8 cellular contexts compared by ENCODE assay signal in genomic region chr7:816300-816750, GRCh38. TPM values are rescaled to one million over a fixed set of nuclear protein-coding genes. Genes with fewer than 3 reads are reported as not detected.
DNase-seq lines count a peak whose midpoint lies in the region; ATAC-seq and TF ChIP-seq lines count a peak whose summit lies in the region.

No MANE protein-coding gene starts in this region.

- no peak overlapping the region for H3K27ac ChIP-seq in SJCRH30
- no peak overlapping the region for H3K27ac ChIP-seq in foreskin keratinocyte

- no peaks in the 10 kb centered on the region for H3K9me3 ChIP-seq in SJCRH30 (replicated peaks)

- no peaks in the 10 kb centered on the region for H3K36me3 ChIP-seq in SJCRH30

- no peaks in the 10 kb centered on the region for H3K27me3 ChIP-seq in SJCRH30
- no peaks in the 10 kb centered on the region for H3K27me3 ChIP-seq in foreskin keratinocyte

- peak overlapping the region; percentile 82 for H3K4me3 ChIP-seq in HFF-Myc (replicated peaks; ENCODE audit: low read depth, low read length)
- H3K4me3 ChIP-seq in SJCRH30: peak overlapping the region; percentile 74

- DNase-seq in GM04504 (ENCODE audit: low read depth): peak; percentile 95
- peak; percentile 87 for DNase-seq in HFF-Myc (ENCODE audit: extremely low read depth, low read depth)
- peak; percentile 99 for DNase-seq in NAMALWA (ENCODE audit: low spot score)
- peak; percentile 91 to 92 for DNase-seq in SJCRH30
- DNase-seq in activated naive CD4-positive, alpha-beta T cell (lab: John Stamatoyannopoulos, UW): peak; percentile 82 to 97 (median 92)
- DNase-seq in foreskin keratinocyte: peak; percentile 83 to 87
- peak; percentile 97 for DNase-seq in occipital lobe (lab: John Stamatoyannopoulos, UW)
- DNase-seq in superior temporal gyrus (ENCODE audit: extremely low spot score): peak; percentile 96

- H3K4me1 ChIP-seq in SJCRH30: peaks cover 4% of the 10 kb centered on the region
- H3K4me1 ChIP-seq in foreskin keratinocyte: peaks cover 17% of the 10 kb centered on the region

- TF ChIP-seq CTCF in HFF-Myc (IDR thresholded peaks at IDR 0.05; ENCODE audit: low read depth, low read length, missing control alignments) (no peak), foreskin keratinocyte (conservative IDR thresholded peaks at IDR 0.05) (no peak)

- peak; percentile 87 for ATAC-seq in foreskin keratinocyte

RNA-seq across cellular contexts. Expression of gene SUN1, which starts 16.0 kb away (rescaled TPM):
- 62.0 and 83.3 TPM in 2 replicates for total RNA-seq in SJCRH30 (2014; rRNA removed; shearing (Covaris generic))
- total RNA-seq in foreskin keratinocyte: 87.9 and 89.1 TPM in 2 replicates
- polyA plus RNA-seq in foreskin keratinocyte: 29.1 and 35.5 TPM in 2 replicates
- total RNA-seq in occipital lobe: 154 TPM
